29 cellular contexts compared by ENCODE assay signal in the genomic region with DNA sequence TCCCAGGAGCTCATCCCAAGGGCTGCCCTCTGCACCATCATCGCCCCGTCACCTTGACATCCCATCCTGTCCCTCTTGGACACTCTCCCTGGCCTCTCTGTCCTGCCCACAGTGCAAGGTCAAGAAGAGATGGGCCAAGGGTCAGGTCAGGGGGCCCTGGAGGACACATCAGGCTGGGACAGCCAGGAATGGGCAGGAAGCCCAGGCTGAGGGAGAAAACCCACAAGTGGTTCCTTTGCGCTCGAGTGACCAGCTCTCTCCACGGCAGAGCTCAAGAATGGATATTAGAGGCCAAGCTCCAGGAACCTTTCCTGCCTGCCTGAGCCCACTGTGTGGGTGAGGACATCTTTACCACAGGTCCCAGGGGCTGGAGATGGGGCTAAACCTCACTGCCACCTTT. TPM values are rescaled to one million over a fixed set of nuclear protein-coding genes. Genes with fewer than 3 reads are reported as not detected.
"Had no signal": no experiment of that assay in that cellular context is flagged by ENCODE, and none has a peak within 500 bp of the region (broad histone marks: within the 10 kb centered on the region; RNA-seq: fewer than 3 reads in every experiment).

No MANE protein-coding gene starts in this region.

- H3K27me3 Mint-ChIP-seq: stimulated activated memory B cell treated with anti-CD40 and anti-IgM and Interleukin-4, amounts not matched to agents 10 μg/mL and 1 μg/mL and 100 μg/mL, for 72 hours had no signal

- H3K27ac ChIP-seq: left lung, lower lobe of right lung, neural progenitor cell, ovary, right atrium auricular region, right lobe of liver, transverse colon, upper lobe of left lung had no signal

- H3K36me3 Mint-ChIP-seq: immature natural killer cell; naive B cell; natural killer cell; neural progenitor cell; stimulated activated memory B cell treated with anti-CD40 and anti-IgM and Interleukin-4, amounts not matched to agents 10 μg/mL and 1 μg/mL and 100 μg/mL, for 72 hours had no signal

- H3K27ac Mint-ChIP-seq: immature natural killer cell; natural killer cell; nephron progenitor cell; neural progenitor cell; progenitor cell of endocrine pancreas; stimulated activated memory B cell treated with anti-CD40 and anti-IgM and Interleukin-4, amounts not matched to agents 10 μg/mL and 1 μg/mL and 100 μg/mL, for 72 hours; stimulated activated naive CD8-positive, alpha-beta T cell treated with anti-CD3 and anti-CD28 coated beads, Interleukin-15, amount 100 ng/mL, for 72 hours had no signal

- H3K9me3 Mint-ChIP-seq: immature natural killer cell; naive B cell; natural killer cell; nephron progenitor cell; neural progenitor cell; stimulated activated memory B cell treated with anti-CD40 and anti-IgM and Interleukin-4, amounts not matched to agents 10 μg/mL and 1 μg/mL and 100 μg/mL, for 72 hours; stimulated activated naive CD8-positive, alpha-beta T cell treated with anti-CD3 and anti-CD28 coated beads, Interleukin-15, amount 100 ng/mL, for 72 hours had no signal

- H3K4me3 ChIP-seq: left lung, lower lobe of right lung, neural progenitor cell, ovary, right atrium auricular region, right lobe of liver, smooth muscle cell, transverse colon, upper lobe of left lung had no signal

- H3K4me2 ChIP-seq: neural progenitor cell, smooth muscle cell had no signal

- H3K36me3 ChIP-seq: left lung, lower lobe of right lung, neural progenitor cell, ovary, right atrium auricular region, right lobe of liver, transverse colon, upper lobe of left lung had no signal

- H3K9me3 ChIP-seq: left lung, lower lobe of right lung, ovary, right atrium auricular region, right lobe of liver, transverse colon, upper lobe of left lung had no signal

- H3K4me1 Mint-ChIP-seq: immature natural killer cell; naive B cell; natural killer cell; stimulated activated memory B cell treated with anti-CD40 and anti-IgM and Interleukin-4, amounts not matched to agents 10 μg/mL and 1 μg/mL and 100 μg/mL, for 72 hours had no signal

- H3K4me3 Mint-ChIP-seq: immature natural killer cell; naive B cell; natural killer cell; nephron progenitor cell; neural progenitor cell; stimulated activated memory B cell treated with anti-CD40 and anti-IgM and Interleukin-4, amounts not matched to agents 10 μg/mL and 1 μg/mL and 100 μg/mL, for 72 hours; stimulated activated naive CD8-positive, alpha-beta T cell treated with anti-CD3 and anti-CD28 coated beads, Interleukin-15, amount 100 ng/mL, for 72 hours had no signal

- H3K4me1 ChIP-seq: right lobe of liver, transverse colon had no signal

- H2AFZ ChIP-seq: neural progenitor cell had no signal

- H3K9ac ChIP-seq: neural progenitor cell had no signal

- ATAC-seq: left colon; left lung; lower lobe of right lung; natural killer cell; stimulated activated memory B cell treated with anti-CD40 and anti-IgM and Interleukin-4, amounts not matched to agents 10 μg/mL and 1 μg/mL and 100 μg/mL, for 72 hours; stimulated activated naive CD8-positive, alpha-beta T cell treated with anti-CD3 and anti-CD28 coated beads, Interleukin-15, amount 100 ng/mL, for 72 hours had no signal

- H3K27me3 ChIP-seq: left lung, neural progenitor cell, ovary, right atrium auricular region, right lobe of liver, transverse colon, upper lobe of left lung had no signal

- DNase-seq: hypothalamus; immature natural killer cell; kidney; left colon; lower lobe of right lung; mammary epithelial cell; mesenchymal stem cell; naive B cell; natural killer cell; nephron progenitor cell; ovary; right lobe of liver; stimulated activated CD4-positive, alpha-beta T cell treated with anti-CD3 and anti-CD28 coated beads, Interleukin-1b, Interleukin-23, amount 100 ng/mL, for 48 hours; stimulated activated CD4-positive, alpha-beta T cell treated with anti-CD3 and anti-CD28 coated beads, Interleukin-2, amount 100 ng/mL, for 48 hours; stimulated activated CD4-positive, alpha-beta T cell treated with anti-CD3 and anti-CD28 coated beads, Interleukin-4, amount 100 ng/mL, for 4 hours; stimulated activated CD8-positive, alpha-beta memory T cell treated with anti-CD3 and anti-CD28 coated beads, Interleukin-4, amount 100 ng/mL, for 48 hours; stimulated activated naive CD4-positive, alpha-beta T cell treated with Interleukin-2 at 50 U/mL for 16 hours; stimulated activated naive CD8-positive, alpha-beta T cell treated with anti-CD3 and anti-CD28 coated beads, Interleukin-15, amount 100 ng/mL, for 72 hours; substantia nigra; transverse colon; upper lobe of left lung had no signal

- FAIRE-seq: islet of Langerhans, kidney, urothelium cell line had no signal

RNA-seq across cellular contexts. Expression of gene KCNN3, which starts 41.0 kb away (rescaled TPM):
- total RNA-seq: mammary epithelial cell had no signal
- polyA plus RNA-seq: immature natural killer cell had no signal
